ENCODE assay signal across 8 cellular contexts in genomic region chr20:20369353-20370086, GRCh38. TPM values are rescaled to one million over a fixed set of nuclear protein-coding genes. Genes with fewer than 3 reads are reported as not detected.
DNase-seq lines count a peak whose midpoint lies in the region; ATAC-seq and TF ChIP-seq lines count a peak whose summit lies in the region.

No MANE protein-coding gene starts in this region.

- no peaks in the 10 kb centered on the region for H3K36me3 ChIP-seq in psoas muscle (ENCODE audit: insufficient read depth in 1 of 2, low read depth in 1 of 2)

- peak overlapping the region; percentile 67 to 74 for H3K4me3 Mint-ChIP-seq in effector memory CD8-positive, alpha-beta T cell

- DNase-seq in NCI-H82 (lab: John Stamatoyannopoulos, UW): peak; percentile 59
- DNase-seq in NCI-H82 treated with DMSO at 0.1 percent for 48 hours (lab: John Stamatoyannopoulos, UW; ENCODE audit: unreplicated experiment): no peak
- DNase-seq in NCI-H748 treated with DMSO at 0.1 percent for 48 hours (lab: John Stamatoyannopoulos, UW): peak; percentile 74
- DNase-seq in effector memory CD8-positive, alpha-beta T cell: no peak
- no peak for DNase-seq in psoas muscle
- no peak for DNase-seq in superior temporal gyrus (ENCODE audit: extremely low spot score)
- no peak for DNase-seq in GM13977 (ENCODE audit: low spot score)
- no peak for DNase-seq in CD1c-positive myeloid dendritic cell (ENCODE audit: extremely low spot score)

- in situ Hi-C loops in GM13977 (cut with MboI; ENCODE audit: low pct_unique_long_range_greater_than_20kb, low sequenced_read_pairs, unreplicated experiment): loop anchor here (10.0 to 25.0 kb wide), 3 partner anchors 195 to 1143 kb away; partner anchors contain the start of genes LINC00237 and NKX2-2

- no peak overlapping the region for H3K27ac ChIP-seq in psoas muscle

- H3K4me3 ChIP-seq in psoas muscle: peak overlapping the region; percentile 61

- TF ChIP-seq CTCF in psoas muscle (IDR thresholded peaks at IDR 0.05) (no peak), GM13977 (IDR thresholded peaks at IDR 0.05; ENCODE audit: extremely low read depth, insufficient read depth, missing control alignments) (no peak)

- no peak overlapping the region for H3K27ac Mint-ChIP-seq in effector memory CD8-positive, alpha-beta T cell

- intact Hi-C loops in psoas muscle (cut with DNase I): loop anchor here in 1 of 2 donors (10.0 kb wide), 1 partner anchor 195 kb away; no protein-coding TSS in a partner anchor

- no peaks in the 10 kb centered on the region for H3K9me3 ChIP-seq in psoas muscle

- H3K9me3 Mint-ChIP-seq in effector memory CD8-positive, alpha-beta T cell: no peaks in the 10 kb centered on the region

- peaks cover 3% of the 10 kb centered on the region for H3K36me3 Mint-ChIP-seq in effector memory CD8-positive, alpha-beta T cell (ENCODE audit: insufficient read depth)

- H3K27me3 Mint-ChIP-seq in effector memory CD8-positive, alpha-beta T cell: peaks cover 67 to 84% of the 10 kb centered on the region in 2 donors

- peaks cover 6 to 13% of the 10 kb centered on the region in 2 donors for H3K4me1 Mint-ChIP-seq in effector memory CD8-positive, alpha-beta T cell (ENCODE audit: low read depth in 2 of 2)

- ATAC-seq in effector memory CD8-positive, alpha-beta T cell (replicated peaks): no peak
- ATAC-seq in psoas muscle: peak in 3 of 4 donors; percentile 11 to 16 (median 12)

- WGBS in psoas muscle, 3 donors: 11 to 14% (median 11%) methylated on average over 58 to 69 of the region's 69 CpGs

- H3K4me1 ChIP-seq in psoas muscle: peaks cover 6% of the 10 kb centered on the region

- peaks cover 7 to 76% (median 30%) of the 10 kb centered on the region in 3 donors for H3K27me3 ChIP-seq in psoas muscle (ENCODE audit: insufficient read depth in 3 of 3, low read length in 2 of 3)

RNA-seq across cellular contexts. Expression of gene INSM1, which starts 1.6 kb away (rescaled TPM):
- total RNA-seq in psoas muscle: under 1 TPM in 1 of 4 donors, not detected in 3; 0.08 TPM
- not detected for polyA plus RNA-seq in psoas muscle

Comparison
In these comparisons a context has a peak if more than half of its experiments do, and no peak if none do; other contexts are left out.
1. DNase-seq: peak in NCI-H82 (single experiment) and NCI-H748 treated with DMSO at 0.1 percent for 48 hours (single experiment); none in NCI-H82 treated with DMSO at 0.1 percent for 48 hours (single experiment), effector memory CD8-positive, alpha-beta T cell (0 of 3), psoas muscle (0 of 2), superior temporal gyrus (single experiment), GM13977 (single experiment) and CD1c-positive myeloid dendritic cell (single experiment).